In the genomic region with DNA sequence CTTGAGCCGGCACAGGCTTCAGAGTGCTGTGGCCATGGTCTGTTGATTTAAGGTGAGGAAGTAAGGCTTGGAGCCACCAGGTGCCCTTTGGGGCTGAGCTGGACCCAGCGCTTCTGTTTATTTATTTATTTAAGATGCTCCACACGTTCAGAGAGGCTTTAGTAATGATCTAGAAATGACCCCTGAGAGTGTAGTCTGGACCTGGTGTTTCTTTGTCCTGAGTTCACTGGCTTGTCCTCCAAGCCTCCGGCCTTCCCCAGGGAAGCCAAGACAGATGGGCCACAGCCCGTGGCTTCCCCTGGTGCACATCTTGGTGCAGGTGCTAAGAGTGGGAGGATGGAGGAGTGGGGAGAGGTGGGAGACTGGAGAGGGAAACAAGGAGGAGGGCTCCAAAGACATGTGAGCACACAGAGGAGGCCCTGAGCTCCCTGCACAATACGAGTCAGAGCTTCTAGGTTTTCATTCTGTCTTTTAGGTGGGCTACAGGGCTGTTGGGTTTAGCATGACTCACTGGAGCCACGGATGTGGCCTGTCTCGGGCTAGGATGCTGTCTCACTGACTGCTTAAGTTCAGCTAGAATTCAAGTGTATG, we compare ENCODE assay signal across 11 cellular contexts. TPM values are rescaled to one million over a fixed set of nuclear protein-coding genes. Genes with fewer than 3 reads are reported as not detected.
A peak's percentile ranks its signal among the peaks of the same experiment; 100 is the strongest.
DNase-seq lines count a peak whose midpoint lies in the region; ATAC-seq and TF ChIP-seq lines count a peak whose summit lies in the region.
"Had no signal": no experiment of that assay in that cellular context is flagged by ENCODE, and none has a peak within 500 bp of the region (broad histone marks: within the 10 kb centered on the region; RNA-seq: fewer than 3 reads in every experiment).

No MANE protein-coding gene starts in this region.

- peaks cover 32% of the 10 kb centered on the region for H3K27me3 Mint-ChIP-seq in H9 (ENCODE audit: low read depth)
- H3K27me3 Mint-ChIP-seq in activated CD8-positive, alpha-beta memory T cell treated with anti-CD3 and anti-CD28 coated beads, Interleukin-2, amount 10 ng/mL, durations not matched to agents 7 days and 5 days, result no peaks in the 10 kb centered on the region

- no peak overlapping the region for H3K4me3 ChIP-seq in BLaER1 treated with 17β-estradiol and CSF1 and Interleukin-3, amounts not matched to agents 10 nM and 100 nM
- H3K4me3 ChIP-seq: heart left ventricle, ovary, thoracic aorta had no signal

- peaks cover 25 to 40% (median 29%) of the 10 kb centered on the region in 11 experiments for H3K27me3 ChIP-seq in BLaER1 treated with 17β-estradiol and CSF1 and Interleukin-3, amounts not matched to agents 10 nM and 100 nM
- H3K27me3 ChIP-seq in H9 (ENCODE audit: insufficient read depth, low read length), result peaks cover 2% of the 10 kb centered on the region; the same call in 1 of the 2 replicates
- H3K27me3 ChIP-seq: ovary had no signal

- no peak overlapping the region for H3K4ac ChIP-seq in H9 (ENCODE audit: low read depth, low read length)

- H3K9me3 ChIP-seq in BLaER1 treated with 17β-estradiol and CSF1 and Interleukin-3, amounts not matched to agents 10 nM and 100 nM (replicated peaks in 1 of 11), result peaks cover 5 to 25% (median 12%) of the 10 kb centered on the region in 11 experiments; a peak in 14 of 22 replicates
- no peaks in the 10 kb centered on the region for H3K9me3 ChIP-seq in H9 (ENCODE audit: control insufficient read depth, low read depth, low read length)
- H3K9me3 ChIP-seq: ovary, thoracic aorta had no signal

- no peak overlapping the region for H4K91ac ChIP-seq in H9 (ENCODE audit: insufficient read length, low read depth, low read length)

- no peak overlapping the region; a peak in 1 of 7 replicates for H3K27ac Mint-ChIP-seq in H9
- peak overlapping the region; percentile 96 for H3K27ac Mint-ChIP-seq in activated CD8-positive, alpha-beta memory T cell treated with anti-CD3 and anti-CD28 coated beads, Interleukin-2, amount 10 ng/mL, durations not matched to agents 7 days and 5 days

- H2BK15ac ChIP-seq in H9 (ENCODE audit: low read depth, low read length), result no peak overlapping the region

- H3K4me1 ChIP-seq in BLaER1 treated with 17β-estradiol and CSF1 and Interleukin-3, amounts not matched to agents 10 nM and 100 nM, result peaks cover 26 to 52% (median 46%) of the 10 kb centered on the region in 10 experiments
- no peaks in the 10 kb centered on the region for H3K4me1 ChIP-seq in H9 (ENCODE audit: insufficient read depth, low read length)

- CTCF ChIA-PET in activated CD8-positive, alpha-beta memory T cell treated with anti-CD3 and anti-CD28 coated beads, Interleukin-2, amount 10 ng/mL, durations not matched to agents 7 days and 5 days (lab: Charles Lee), result interaction anchor here (0.6 to 4.1 kb wide), 8 partner anchors 9 to 50 kb away, joined by 3 to 21 read pairs (median 4); no protein-coding TSS in a partner anchor

- H3K56ac ChIP-seq in H9 (ENCODE audit: insufficient read length, low read depth, low read length), result no peak overlapping the region

- no peaks in the 10 kb centered on the region; a peak in 1 of 7 replicates for H3K36me3 Mint-ChIP-seq in H9 (ENCODE audit: insufficient read depth in 1 of 3, low read depth in 3 of 3)
- H3K36me3 Mint-ChIP-seq in activated CD8-positive, alpha-beta memory T cell treated with anti-CD3 and anti-CD28 coated beads, Interleukin-2, amount 10 ng/mL, durations not matched to agents 7 days and 5 days, result peaks cover 52% of the 10 kb centered on the region

- H2BK5ac ChIP-seq in H9 (ENCODE audit: insufficient read length, low read length), result no peak overlapping the region

- H3K79me2 ChIP-seq in H9 (ENCODE audit: insufficient read depth, low read length), result no peaks in the 10 kb centered on the region

- no peak overlapping the region for H2AFZ ChIP-seq in H9 (ENCODE audit: low read length)

- no peak overlapping the region for H4K5ac ChIP-seq in H9 (ENCODE audit: insufficient read length, low read depth, low read length)

- H3K9ac ChIP-seq in BLaER1 treated with 17β-estradiol and CSF1 and Interleukin-3, amounts not matched to agents 10 nM and 100 nM, result no peak overlapping the region
- no peak overlapping the region for H3K9ac ChIP-seq in H9 (ENCODE audit: extremely low read depth, insufficient read length, low read length)

- ATAC-seq in activated CD8-positive, alpha-beta memory T cell treated with anti-CD3 and anti-CD28 coated beads, Interleukin-2, amount 10 ng/mL, durations not matched to agents 7 days and 5 days, result peak; percentile 89
- ATAC-seq in omental fat pad (ENCODE audit: low FRiP score), result no peak
- ATAC-seq: heart left ventricle had no signal

- no peak overlapping the region for H2BK12ac ChIP-seq in H9 (ENCODE audit: insufficient read length, low read depth, low read length)

- H3K27ac ChIP-seq in BLaER1 treated with 17β-estradiol and CSF1 and Interleukin-3, amounts not matched to agents 10 nM and 100 nM, result no peak overlapping the region
- H3K27ac ChIP-seq in H9 (ENCODE audit: insufficient read length, low read depth, low read length), result no peak overlapping the region
- no peak overlapping the region for H3K27ac ChIP-seq in substantia nigra (ENCODE audit: low read depth, low read length, poor library complexity, severe bottlenecking)
- H3K27ac ChIP-seq: heart left ventricle, ovary, thoracic aorta had no signal

- no peak overlapping the region for H2BK20ac ChIP-seq in H9 (ENCODE audit: low read depth, low read length, poor library complexity, severe bottlenecking)

- peaks cover 0 to 19% (median 0%) of the 10 kb centered on the region in 11 experiments; a peak in 4 of 22 replicates for H4K20me1 ChIP-seq in BLaER1 treated with 17β-estradiol and CSF1 and Interleukin-3, amounts not matched to agents 10 nM and 100 nM
- H4K20me1 ChIP-seq in H9 (ENCODE audit: control insufficient read depth, insufficient read depth, insufficient read length), result no peaks in the 10 kb centered on the region

- peak overlapping the region in 10 of 11 experiments; percentile 7 to 34 (median 17); a peak in 10 of 22 replicates for H3K4me2 ChIP-seq in BLaER1 treated with 17β-estradiol and CSF1 and Interleukin-3, amounts not matched to agents 10 nM and 100 nM
- H3K4me2 ChIP-seq in H9 (ENCODE audit: insufficient read depth, insufficient read length, low read length), result no peak overlapping the region

- no peak overlapping the region for H3K4me3 Mint-ChIP-seq in H9
- peak overlapping the region; percentile 65 for H3K4me3 Mint-ChIP-seq in activated CD8-positive, alpha-beta memory T cell treated with anti-CD3 and anti-CD28 coated beads, Interleukin-2, amount 10 ng/mL, durations not matched to agents 7 days and 5 days

- TF ChIP-seq CTCF in H9 (conservative IDR thresholded peaks at IDR 0.05), result no peak
- no peak for TF ChIP-seq CTCF in omental fat pad (IDR thresholded peaks at IDR 0.05)

- peaks cover 1% of the 10 kb centered on the region for H3K23me2 ChIP-seq in H9 (ENCODE audit: insufficient read length, low read depth, low read length, poor library complexity, severe bottlenecking)

- H2AK5ac ChIP-seq in H9 (ENCODE audit: insufficient read length, low read length), result no peak overlapping the region

- peak; percentile 18 for DNase-seq in H9
- peak; percentile 89 for DNase-seq in activated CD8-positive, alpha-beta memory T cell treated with anti-CD3 and anti-CD28 coated beads, Interleukin-2, amount 10 ng/mL, durations not matched to agents 7 days and 5 days
- DNase-seq in iris pigment epithelial cell (ENCODE audit: low read depth), result peak; percentile 23
- DNase-seq in NCI-H345 treated with DMSO at 0.1 percent for 48 hours (lab: John Stamatoyannopoulos, UW; ENCODE audit: unreplicated experiment), result no peak
- no peak for DNase-seq in substantia nigra (lab: John Stamatoyannopoulos, UW)
- DNase-seq in omental fat pad (ENCODE audit: low spot score), result no peak
- DNase-seq in kidney tubule cell (ENCODE audit: low spot score), result no peak

- H3K79me1 ChIP-seq in H9 (ENCODE audit: insufficient read depth, low read depth, low read length, poor library complexity, severe bottlenecking), result no peaks in the 10 kb centered on the region

- H3K14ac ChIP-seq in H9 (ENCODE audit: insufficient read depth, low read length), result no peak overlapping the region

- no peak overlapping the region for H3T11ph ChIP-seq in H9 (ENCODE audit: low read length)

- no peak overlapping the region for H2BK120ac ChIP-seq in H9 (ENCODE audit: low read depth, low read length, poor library complexity, severe bottlenecking)

- WGBS in H9 (ENCODE audit: extremely low coverage, insufficient read length, low lambda C conversion rate), result no CpG with 5 or more reads among the region's 8 CpGs

- H4K8ac ChIP-seq in H9 (replicated peaks; ENCODE audit: insufficient read length, low read depth, low read length), result no peak overlapping the region

- no peaks in the 10 kb centered on the region for H3K36me3 ChIP-seq in BLaER1 treated with 17β-estradiol and CSF1 and Interleukin-3, amounts not matched to agents 10 nM and 100 nM
- H3K36me3 ChIP-seq: heart left ventricle, ovary, thoracic aorta had no signal

- no peak overlapping the region for H3K18ac ChIP-seq in H9 (ENCODE audit: insufficient read length, low read depth, low read length)

- H3K23ac ChIP-seq in H9 (ENCODE audit: insufficient read length, low read depth, low read length), result no peak overlapping the region

- peaks cover 0 to 5% of the 10 kb centered on the region in 2 experiments; a peak in 2 of 5 replicates for H3K9me3 Mint-ChIP-seq in H9
- peaks cover 10% of the 10 kb centered on the region for H3K9me3 Mint-ChIP-seq in activated CD8-positive, alpha-beta memory T cell treated with anti-CD3 and anti-CD28 coated beads, Interleukin-2, amount 10 ng/mL, durations not matched to agents 7 days and 5 days (ENCODE audit: low read depth)

- H3K4me1 Mint-ChIP-seq in H9, result peaks cover 5% of the 10 kb centered on the region in 2 experiments
- peaks cover 76% of the 10 kb centered on the region for H3K4me1 Mint-ChIP-seq in activated CD8-positive, alpha-beta memory T cell treated with anti-CD3 and anti-CD28 coated beads, Interleukin-2, amount 10 ng/mL, durations not matched to agents 7 days and 5 days

RNA-seq across cellular contexts. Expression of gene AHRR, which starts 56.9 kb away (rescaled TPM):
- total RNA-seq in H9 (2021) (1.7 and 2.2 TPM in 2 replicates), omental fat pad (1 to 10 TPM in 2 of 4 donors, under 1 TPM in 2; 0.25 to 2.2 (median 1.6) TPM)
- 10 to 100 TPM; 56.8 to 64.0 TPM for total RNA-seq in activated CD8-positive, alpha-beta memory T cell treated with anti-CD3 and anti-CD28 coated beads, Interleukin-2, amount 10 ng/mL, durations not matched to agents 7 days and 5 days

Comparison
In these comparisons a context has a peak if more than half of its experiments do, and no peak if none do; other contexts are left out.
1. DNase-seq: peak in H9 (single experiment), activated CD8-positive, alpha-beta memory T cell treated with anti-CD3 and anti-CD28 coated beads, Interleukin-2, amount 10 ng/mL, durations not matched to agents 7 days and 5 days (single experiment) and iris pigment epithelial cell (single experiment); none in NCI-H345 treated with DMSO at 0.1 percent for 48 hours (single experiment), substantia nigra (0 of 49), omental fat pad (single experiment) and kidney tubule cell (single experiment).
2. RNA of gene AHRR, which starts 56.9 kb away (total RNA-seq): 56.8 to 64.0 TPM in activated CD8-positive, alpha-beta memory T cell treated with anti-CD3 and anti-CD28 coated beads, Interleukin-2, amount 10 ng/mL, durations not matched to agents 7 days and 5 days; 1.7 to 2.2 TPM in H9 and 0.25 to 2.2 TPM in omental fat pad; every median in the first group is over 10 times any median in the second.